In the genomic region with DNA sequence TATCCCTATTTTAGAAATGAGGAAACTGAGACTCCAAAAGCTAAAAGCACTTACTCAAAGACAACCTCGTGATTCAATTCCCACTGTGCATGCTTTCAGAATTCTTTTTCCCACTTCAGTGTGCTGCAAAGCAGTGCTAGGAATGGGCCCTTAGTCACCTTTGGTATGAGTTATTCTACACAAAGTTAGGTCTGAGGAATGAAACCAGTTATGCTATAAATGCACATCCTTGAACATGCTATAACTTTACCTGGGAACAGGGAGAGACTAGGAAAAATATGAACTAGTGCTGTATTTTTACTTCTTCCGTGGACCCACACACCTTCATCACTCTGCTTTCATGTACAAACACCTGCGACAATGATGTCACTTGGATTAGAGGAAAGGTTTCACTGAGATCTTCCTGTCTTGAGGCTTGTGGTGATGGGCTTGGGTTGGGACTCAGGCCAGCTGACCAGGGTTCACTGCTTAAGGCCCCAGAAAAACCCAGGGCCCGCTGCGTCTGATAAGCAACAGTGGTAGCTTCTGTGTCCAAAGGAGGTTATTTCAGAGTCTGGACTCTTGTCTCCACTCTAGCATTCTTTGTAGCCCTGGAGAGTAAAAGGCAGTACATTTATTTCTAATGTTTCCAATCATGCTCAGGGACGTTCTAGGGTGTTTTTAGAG, we compare ENCODE assay signal across 13 cellular contexts.
DNase-seq lines count a peak whose midpoint lies in the region; ATAC-seq, FAIRE-seq and TF ChIP-seq lines count a peak whose summit lies in the region.
"Had no signal": no experiment of that assay in that cellular context is flagged by ENCODE, and none has a peak within 500 bp of the region (broad histone marks: within the 10 kb centered on the region; RNA-seq: fewer than 3 reads in every experiment).

No MANE protein-coding gene starts in this region.

- no peaks in the 10 kb centered on the region for H4K20me1 ChIP-seq in IMR-90 (ENCODE audit: insufficient read depth, low read length)
- no peaks in the 10 kb centered on the region for H4K20me1 ChIP-seq in K562 (replicated peaks; ENCODE audit: control insufficient read depth, insufficient read depth, low read length)

- no peak overlapping the region; the same call in 1 of the 2 replicates for H3K18ac ChIP-seq in IMR-90 (ENCODE audit: low read depth, low read length)

- H2AFZ ChIP-seq in ACC112 (ENCODE audit: low read length, unreplicated experiment) = no peak overlapping the region
- H2AFZ ChIP-seq in IMR-90 (replicated peaks; ENCODE audit: low read length, poor library complexity) = no peak overlapping the region
- H2AFZ ChIP-seq in K562 (ENCODE audit: low read depth, low read length) = peak overlapping the region; percentile 94

- no peak overlapping the region; the same call in 1 of the 2 replicates for H2BK120ac ChIP-seq in IMR-90 (ENCODE audit: low read depth, low read length)

- dilution Hi-C loops in IMR-90 (cut with HindIII; ENCODE audit: low sequenced_read_pairs, unreplicated experiment) = no loop called here

- no peak overlapping the region for H4K91ac ChIP-seq in IMR-90 (ENCODE audit: insufficient read depth, low read depth, low read length)

- H4K5ac ChIP-seq in IMR-90 (ENCODE audit: low read depth, low read length) = no peak overlapping the region

- no peak overlapping the region for H3K4ac ChIP-seq in IMR-90 (ENCODE audit: low read depth, low read length)

- POLR2A ChIA-PET in IMR-90 (lab: Charles Lee; ENCODE audit: unreplicated experiment) (no interaction called here), K562 (lab: Yijun Ruan, JAX) (no interaction called here)

- H3K23ac ChIP-seq in IMR-90 (ENCODE audit: low read depth, low read length) = no peak overlapping the region

- H3K9me1 ChIP-seq in IMR-90 (ENCODE audit: insufficient read depth, low read length) (peaks cover 10% of the 10 kb centered on the region; the same call in 1 of the 2 replicates), K562 (ENCODE audit: control insufficient read depth, insufficient read depth, low read length) (no peaks in the 10 kb centered on the region)

- H3K4me1 ChIP-seq in ACC112 (ENCODE audit: control insufficient read depth, insufficient read depth, low read length, unreplicated experiment) (peaks cover 49% of the 10 kb centered on the region), IMR-90 (ENCODE audit: control insufficient read depth, insufficient read depth, low read length) (peaks cover 9% of the 10 kb centered on the region), K562 (replicated peaks in 1 of 2; ENCODE audit: control insufficient read depth in 2 of 2, insufficient read depth in 2 of 2, low read length in 2 of 2) (no peaks in the 10 kb centered on the region; a peak in 1 of 5 replicates)
- H3K4me1 ChIP-seq: Peyer's patch had no signal

- no peak overlapping the region for H2BK5ac ChIP-seq in IMR-90 (ENCODE audit: low read depth, low read length, poor library complexity, severe bottlenecking)

- peak; percentile 73 for DNase-seq in IMR-90
- peak in 2 of 4 experiments; percentile 19 to 22 for DNase-seq in K562 (ENCODE audit: extremely low read depth in 1 of 4, low spot score in 3 of 4)
- DNase-seq in iris pigment epithelial cell (ENCODE audit: low read depth) = peak; percentile 78
- DNase-seq in NCI-H128 (lab: John Stamatoyannopoulos, UW; ENCODE audit: unreplicated experiment) = no peak
- no peak for DNase-seq in stimulated activated naive CD8-positive, alpha-beta T cell treated with anti-CD3 and anti-CD28 coated beads, Interleukin-15, Interleukin-2, amounts not matched to agents 100 U/mL and 50 U/mL, for 24 hours
- DNase-seq in A172 (ENCODE audit: low spot score) = no peak
- DNase-seq: AML-193 had no signal

- H3K4me3 ChIP-seq in ACC112 (ENCODE audit: low read depth, low read length) = no peak overlapping the region
- H3K4me3 ChIP-seq in IMR-90 (ENCODE audit: insufficient read depth, low read depth, low read length) = no peak overlapping the region
- no peak overlapping the region for H3K4me3 ChIP-seq in K562
- H3K4me3 ChIP-seq: Peyer's patch, stomach had no signal

- TF ChIP-seq POLR2A in IMR-90 (IDR thresholded peaks at IDR 0.05; ENCODE audit: low read depth, low read length) = no peak
- no peak for TF ChIP-seq POLR2A in K562 (conservative IDR thresholded peaks at IDR 0.05)

- CTCF ChIA-PET in IMR-90 (lab: Yijun Ruan, JAX) (interaction anchor here (0.6 to 0.9 kb wide), 3 partner anchors 18 to 260 kb away, joined by 3 to 4 read pairs (median 3); no protein-coding TSS in a partner anchor), K562 (lab: Yijun Ruan, JAX; ENCODE audit: low intra/inter-chr PET ratio) (no interaction called here)

- TF ChIP-seq EP300 in K562 (IDR thresholded peaks at IDR 0.05; ENCODE audit: low read length) = no peak

- ATAC-seq in IMR-90 (ENCODE audit: low read depth) (peak; percentile 70), K562 (peak; percentile 26), GM21786 (IDR thresholded peaks at IDR 0.05; ENCODE audit: unreplicated experiment) (no peak)
- ATAC-seq in stimulated activated naive CD8-positive, alpha-beta T cell treated with anti-CD3 and anti-CD28 coated beads, Interleukin-15, Interleukin-2, amounts not matched to agents 100 U/mL and 50 U/mL, for 24 hours = no peak

- TF ChIP-seq CTCF in IMR-90 (conservative IDR thresholded peaks at IDR 0.05; ENCODE audit: low read depth, low read length) (no peak), K562 (IDR thresholded peaks at IDR 0.05 in 2 of 3, conservative IDR thresholded peaks at IDR 0.05 in 1 of 3; ENCODE audit: insufficient read depth in 2 of 3, low read depth in 1 of 3, low read length in 3 of 3) (no peak)

- H3K27me3 ChIP-seq in ACC112 (ENCODE audit: insufficient read depth, low read length) = no peaks in the 10 kb centered on the region
- H3K27me3 ChIP-seq in IMR-90 (ENCODE audit: control insufficient read depth, insufficient read depth, low read length) = no peaks in the 10 kb centered on the region
- no peaks in the 10 kb centered on the region for H3K27me3 ChIP-seq in K562 (ENCODE audit: control insufficient read depth in 2 of 2, insufficient read depth in 2 of 2, low read length in 2 of 2)
- H3K27me3 ChIP-seq: heart right ventricle, Peyer's patch, stomach had no signal

- no peak overlapping the region for H4K8ac ChIP-seq in IMR-90 (ENCODE audit: low read depth in 2 of 2, low read length in 2 of 2)

- H3K9ac ChIP-seq in IMR-90 (ENCODE audit: low read depth, low read length) (no peak overlapping the region), K562 (ENCODE audit: insufficient read depth in 1 of 2, low read depth in 2 of 2, low read length in 2 of 2) (no peak overlapping the region)

- no TSS peak for BruUV-seq in IMR-90 (replicated peaks; lab: Mats Ljungman, UMichigan)
- no TSS peak for BruUV-seq in K562 (replicated peaks; lab: Mats Ljungman, UMichigan)

- no peaks in the 10 kb centered on the region for H3K79me2 ChIP-seq in ACC112 (ENCODE audit: control insufficient read depth, insufficient read depth, low read length, unreplicated experiment)
- no peaks in the 10 kb centered on the region for H3K79me2 ChIP-seq in K562 (ENCODE audit: control insufficient read depth, insufficient read depth, low read length)

- in situ Hi-C loops in IMR-90 (cut with MboI; ENCODE audit: low sequenced_read_pairs) = loop anchor here (25.0 kb wide), 1 partner anchor 212 kb away; no protein-coding TSS in a partner anchor
- in situ Hi-C loops in K562 (cut with MboI) = loop anchor here (25.0 kb wide), 1 partner anchor 1063 kb away; a partner anchor contains a TSS

- intact Hi-C loops in IMR-90 (cut with micrococcal nuclease) (loop anchor here (1.0 kb wide), 1 partner anchor 228 kb away; no protein-coding TSS in a partner anchor), K562 (cut with micrococcal nuclease) (loop anchor here (2.0 to 5.0 kb wide), 3 partner anchors 26 to 227 kb away; no protein-coding TSS in a partner anchor)

- 0 out of 4 replicates have a peak, but pooled peaks cover 0 to 3% of the 10 kb centered on the region in 2 experiments for H3K79me1 ChIP-seq in IMR-90 (ENCODE audit: low read depth in 1 of 2, low read length in 2 of 2)

- no peak overlapping the region for H2AK5ac ChIP-seq in IMR-90 (ENCODE audit: low read depth, low read length)

- no peak for TF ChIP-seq RAD21 in IMR-90 (IDR thresholded peaks at IDR 0.05; ENCODE audit: low read length)
- TF ChIP-seq RAD21 in K562 (CRISPR knock-in tag; conservative IDR thresholded peaks at IDR 0.05 in 1 of 2, IDR thresholded peaks at IDR 0.05 in 1 of 2) = no peak

- no CpG with 5 or more reads among the region's 6 CpGs for WGBS in IMR-90 (ENCODE audit: extremely low coverage in 2 of 2, insufficient read length in 1 of 2), 2 experiments
- 33% methylated on average over 6 of the region's 6 CpGs for WGBS in K562 (ENCODE audit: insufficient coverage, low coverage, missing lambda C conversion rate)

- no peak overlapping the region for H2BK15ac ChIP-seq in IMR-90 (ENCODE audit: low read depth, low read length)

- H3K56ac ChIP-seq in IMR-90 (ENCODE audit: extremely low read depth, insufficient read depth, low read length) = no peak overlapping the region

- H3K36me3 ChIP-seq in ACC112 (ENCODE audit: insufficient read depth, low read length) (0 out of 2 replicates have a peak, but pooled peaks cover 1% of the 10 kb centered on the region), IMR-90 (ENCODE audit: control insufficient read depth, insufficient read depth, low read length) (no peaks in the 10 kb centered on the region), K562 (ENCODE audit: control insufficient read depth, insufficient read depth, low read length) (no peaks in the 10 kb centered on the region)
- H3K36me3 ChIP-seq: heart right ventricle, Peyer's patch, stomach had no signal

- H2BK20ac ChIP-seq in IMR-90 (ENCODE audit: low read depth, low read length) = no peak overlapping the region

- no peak overlapping the region; the same call in 1 of the 2 replicates for H3K4me2 ChIP-seq in IMR-90 (ENCODE audit: low read depth, low read length)
- no peak overlapping the region for H3K4me2 ChIP-seq in K562 (ENCODE audit: insufficient read depth, low read length)

- FAIRE-seq in K562 (lab: Jason Lieb, UNC) = no peak
- FAIRE-seq: colon had no signal

- H2AK9ac ChIP-seq in IMR-90 (replicated peaks; ENCODE audit: low read depth, low read length, poor library complexity) = no peak overlapping the region

- H3K14ac ChIP-seq in IMR-90 (replicated peaks; ENCODE audit: low read depth, low read length) = no peak overlapping the region; the same call in 1 of the 2 replicates

- H3K9me3 ChIP-seq in IMR-90 (ENCODE audit: control insufficient read depth, insufficient read depth, low read length) (no peaks in the 10 kb centered on the region), K562 (replicated peaks; ENCODE audit: control insufficient read depth, insufficient read depth, low read depth, low read length) (no peaks in the 10 kb centered on the region)
- H3K9me3 ChIP-seq: heart right ventricle, Peyer's patch, stomach had no signal

- H3K27ac ChIP-seq in ACC112 (ENCODE audit: low read depth, low read length) = peak overlapping the region; percentile 87
- H3K27ac ChIP-seq in IMR-90 (ENCODE audit: insufficient read depth, low read length) = no peak overlapping the region
- no peak overlapping the region for H3K27ac ChIP-seq in K562 (ENCODE audit: extremely low read depth, low read depth, low read length)
- H3K27ac ChIP-seq: heart right ventricle, Peyer's patch, stomach had no signal

TF ChIP-seq in IMR-90, 13 proteins besides CTCF, POLR2A, EP300 and RAD21 (continues in another document):
- TF ChIP-seq RFX5 (IDR thresholded peaks at IDR 0.05; ENCODE audit: low read depth, low read length) = no peak

TF ChIP-seq in K562, 482 proteins besides CTCF, POLR2A, EP300 and RAD21 (continues in another document):
- TF ChIP-seq MTF1 (CRISPR knock-in tag; IDR thresholded peaks at IDR 0.05; ENCODE audit: borderline replicate concordance) = no peak

Comparison
In these comparisons a context has a peak if more than half of its experiments do, and no peak if none do; other contexts are left out.
1. ATAC-seq: peak in IMR-90 (single experiment) and K562 (single experiment); none in stimulated activated naive CD8-positive, alpha-beta T cell treated with anti-CD3 and anti-CD28 coated beads, Interleukin-15, Interleukin-2, amounts not matched to agents 100 U/mL and 50 U/mL, for 24 hours (single experiment) and GM21786 (single experiment).
2. DNase-seq: peak in IMR-90 (single experiment) and iris pigment epithelial cell (single experiment); none in NCI-H128 (single experiment), stimulated activated naive CD8-positive, alpha-beta T cell treated with anti-CD3 and anti-CD28 coated beads, Interleukin-15, Interleukin-2, amounts not matched to agents 100 U/mL and 50 U/mL, for 24 hours (single experiment) and A172 (single experiment).